In genomic region chr10:43106256-43107091, GRCh38 we compare ENCODE assay signal across 18 cellular contexts. TPM values are rescaled to one million over a fixed set of nuclear protein-coding genes. Genes with fewer than 3 reads are reported as not detected.
DNase-seq lines count a peak whose midpoint lies in the region; ATAC-seq and TF ChIP-seq lines count a peak whose summit lies in the region.
"Had no signal": no experiment of that assay in that cellular context is flagged by ENCODE, and none has a peak within 500 bp of the region (broad histone marks: within the 10 kb centered on the region; RNA-seq: fewer than 3 reads in every experiment).

No MANE protein-coding gene starts in this region.

- H3K36me3 Mint-ChIP-seq in CD4-positive, alpha-beta T cell (ENCODE audit: low read depth), result no peaks in the 10 kb centered on the region
- H3K36me3 Mint-ChIP-seq in activated T-helper 1 cell treated with anti-CD3 and anti-CD28 coated beads, Interleukin-12 subunit alpha, Interleukin-12 subunit beta, Interleukin-2, Interleukin-4 antibody, amounts not matched to agents 30 ng/mL and 10 ng/mL and 1 ng/mL, durations not matched to agents 14 hours and 24 hours and 36 hours (ENCODE audit: low read depth), result no peaks in the 10 kb centered on the region
- H3K36me3 Mint-ChIP-seq in natural killer cell (no peaks in the 10 kb centered on the region), MCF 10A (ENCODE audit: insufficient read depth, unreplicated experiment) (no peaks in the 10 kb centered on the region)

- no peak overlapping the region for H3K27ac Mint-ChIP-seq in CD4-positive, alpha-beta T cell
- no peak overlapping the region for H3K27ac Mint-ChIP-seq in activated T-helper 1 cell treated with anti-CD3 and anti-CD28 coated beads, Interleukin-12 subunit alpha, Interleukin-12 subunit beta, Interleukin-2, Interleukin-4 antibody, amounts not matched to agents 30 ng/mL and 10 ng/mL and 1 ng/mL, durations not matched to agents 14 hours and 24 hours and 36 hours
- H3K27ac Mint-ChIP-seq in natural killer cell, result peak overlapping the region in 1 of 2 donors; percentile 72
- no peak overlapping the region for H3K27ac Mint-ChIP-seq in MCF 10A (ENCODE audit: low read depth, unreplicated experiment)
- H3K27ac Mint-ChIP-seq: activated CD4-positive, alpha-beta T cell treated with anti-CD3 and anti-CD28 coated beads for 36 hours; nephron progenitor cell had no signal

- peaks cover 4% of the 10 kb centered on the region for H3K4me1 Mint-ChIP-seq in CD4-positive, alpha-beta T cell (ENCODE audit: low read depth)
- peaks cover 18% of the 10 kb centered on the region for H3K4me1 Mint-ChIP-seq in activated T-helper 1 cell treated with anti-CD3 and anti-CD28 coated beads, Interleukin-12 subunit alpha, Interleukin-12 subunit beta, Interleukin-2, Interleukin-4 antibody, amounts not matched to agents 30 ng/mL and 10 ng/mL and 1 ng/mL, durations not matched to agents 14 hours and 24 hours and 36 hours (ENCODE audit: low read depth)
- H3K4me1 Mint-ChIP-seq in natural killer cell, result peaks cover 0 to 28% of the 10 kb centered on the region in 2 donors
- H3K4me1 Mint-ChIP-seq in MCF 10A (ENCODE audit: insufficient read depth, unreplicated experiment), result no peaks in the 10 kb centered on the region

- peaks cover 19 to 30% (median 24%) of the 10 kb centered on the region in 11 experiments for H3K27me3 ChIP-seq in BLaER1 treated with 17β-estradiol and CSF1 and Interleukin-3, amounts not matched to agents 10 nM and 100 nM
- peaks cover 18% of the 10 kb centered on the region for H3K27me3 ChIP-seq in CD4-positive, alpha-beta T cell (ENCODE audit: control insufficient read depth, insufficient read depth, low read length)
- H3K27me3 ChIP-seq: adrenal gland, gastrocnemius medialis, MG63 had no signal

- no peak for TF ChIP-seq CTCF in CD4-positive, alpha-beta T cell (IDR thresholded peaks at IDR 0.05)
- TF ChIP-seq CTCF in natural killer cell (IDR thresholded peaks at IDR 0.05) (no peak), MCF 10A (IDR thresholded peaks at IDR 0.05; ENCODE audit: unreplicated experiment) (no peak)

- no peaks in the 10 kb centered on the region; a peak in 1 of 22 replicates for H4K20me1 ChIP-seq in BLaER1 treated with 17β-estradiol and CSF1 and Interleukin-3, amounts not matched to agents 10 nM and 100 nM

- CTCF ChIA-PET in CD4-positive, alpha-beta T cell (lab: Charles Lee), result no interaction called here
- CTCF ChIA-PET in MCF 10A (lab: Yijun Ruan, JAX), result interaction anchor here (0.6 to 3.8 kb wide), 15 partner anchors 9 to 678 kb away, joined by 3 to 32 read pairs (median 3); no protein-coding TSS in a partner anchor

- H3K4me2 ChIP-seq in BLaER1 treated with 17β-estradiol and CSF1 and Interleukin-3, amounts not matched to agents 10 nM and 100 nM, result peak overlapping the region; percentile 89 to 99 (median 93); a peak in 21 of 22 replicates

- ATAC-seq in CD4-positive, alpha-beta T cell (ENCODE audit: poor library complexity), result no peak
- ATAC-seq in natural killer cell, result no peak

- POLR2A ChIA-PET in CD4-positive, alpha-beta T cell (lab: Charles Lee), result no interaction called here
- POLR2A ChIA-PET in MCF 10A (lab: Yijun Ruan, JAX), result interaction anchor here (1.4 kb wide), 1 partner anchor 32 kb away, joined by 4 read pairs; the partner anchor contains the start of gene CSGALNACT2

- H3K4me3 Mint-ChIP-seq in CD4-positive, alpha-beta T cell, result peak overlapping the region; percentile 58
- H3K4me3 Mint-ChIP-seq in activated T-helper 1 cell treated with anti-CD3 and anti-CD28 coated beads, Interleukin-12 subunit alpha, Interleukin-12 subunit beta, Interleukin-2, Interleukin-4 antibody, amounts not matched to agents 30 ng/mL and 10 ng/mL and 1 ng/mL, durations not matched to agents 14 hours and 24 hours and 36 hours, result peak overlapping the region; percentile 48
- H3K4me3 Mint-ChIP-seq in natural killer cell (peak overlapping the region; percentile 69), MCF 10A (ENCODE audit: unreplicated experiment) (no peak overlapping the region)
- H3K4me3 Mint-ChIP-seq: activated CD4-positive, alpha-beta T cell treated with anti-CD3 and anti-CD28 coated beads for 36 hours; nephron progenitor cell had no signal

- no peaks in the 10 kb centered on the region for H3K9me3 ChIP-seq in BLaER1 treated with 17β-estradiol and CSF1 and Interleukin-3, amounts not matched to agents 10 nM and 100 nM (replicated peaks in 1 of 11)
- H3K9me3 ChIP-seq in CD4-positive, alpha-beta T cell (ENCODE audit: control insufficient read depth, low read length), result no peaks in the 10 kb centered on the region
- H3K9me3 ChIP-seq: adrenal gland, colonic mucosa, esophagus squamous epithelium, gastrocnemius medialis, left lung, MG63 had no signal

- H3K9me3 Mint-ChIP-seq in CD4-positive, alpha-beta T cell, result no peaks in the 10 kb centered on the region
- H3K9me3 Mint-ChIP-seq in activated T-helper 1 cell treated with anti-CD3 and anti-CD28 coated beads, Interleukin-12 subunit alpha, Interleukin-12 subunit beta, Interleukin-2, Interleukin-4 antibody, amounts not matched to agents 30 ng/mL and 10 ng/mL and 1 ng/mL, durations not matched to agents 14 hours and 24 hours and 36 hours, result no peaks in the 10 kb centered on the region
- H3K9me3 Mint-ChIP-seq in natural killer cell (no peaks in the 10 kb centered on the region), MCF 10A (ENCODE audit: unreplicated experiment) (no peaks in the 10 kb centered on the region)
- H3K9me3 Mint-ChIP-seq: nephron progenitor cell had no signal

- no peak overlapping the region for H3K4me3 ChIP-seq in BLaER1 treated with 17β-estradiol and CSF1 and Interleukin-3, amounts not matched to agents 10 nM and 100 nM
- H3K4me3 ChIP-seq: colonic mucosa, K562 had no signal

- intact Hi-C loops in CD4-positive, alpha-beta T cell (cut with DNase I, micrococcal nuclease), result loop anchor here in 1 of 2 experiments (2.0 to 10.0 kb wide), 2 partner anchors 28 to 552 kb away; no protein-coding TSS in a partner anchor
- intact Hi-C loops in activated T-helper 1 cell treated with anti-CD3 and anti-CD28 coated beads, Interleukin-12 subunit alpha, Interleukin-12 subunit beta, Interleukin-2, Interleukin-4 antibody, amounts not matched to agents 30 ng/mL and 10 ng/mL and 1 ng/mL, durations not matched to agents 14 hours and 24 hours and 36 hours (cut with micrococcal nuclease), result loop anchor here (10.0 kb wide), 1 partner anchor 932 kb away; no protein-coding TSS in a partner anchor
- intact Hi-C loops in natural killer cell (cut with micrococcal nuclease) (no loop called here), MCF 10A (cut with micrococcal nuclease) (no loop called here)

- peaks cover 26% of the 10 kb centered on the region for H3K27me3 Mint-ChIP-seq in CD4-positive, alpha-beta T cell
- H3K27me3 Mint-ChIP-seq in activated T-helper 1 cell treated with anti-CD3 and anti-CD28 coated beads, Interleukin-12 subunit alpha, Interleukin-12 subunit beta, Interleukin-2, Interleukin-4 antibody, amounts not matched to agents 30 ng/mL and 10 ng/mL and 1 ng/mL, durations not matched to agents 14 hours and 24 hours and 36 hours (ENCODE audit: insufficient read depth), result peaks cover 20% of the 10 kb centered on the region
- peaks cover 14% of the 10 kb centered on the region in 2 donors for H3K27me3 Mint-ChIP-seq in natural killer cell (ENCODE audit: low read depth in 2 of 2)
- peaks cover 9% of the 10 kb centered on the region for H3K27me3 Mint-ChIP-seq in MCF 10A (ENCODE audit: insufficient read depth, unreplicated experiment)

- peak overlapping the region in 7 of 11 experiments; percentile 7 to 60 (median 49); a peak in 6 of 22 replicates for H3K27ac ChIP-seq in BLaER1 treated with 17β-estradiol and CSF1 and Interleukin-3, amounts not matched to agents 10 nM and 100 nM
- no peak overlapping the region for H3K27ac ChIP-seq in CD4-positive, alpha-beta T cell (ENCODE audit: low read depth, low read length)
- H3K27ac ChIP-seq: colonic mucosa, gastrocnemius medialis, left lung had no signal

- no TSS peak for BruUV-seq in MCF 10A (replicated peaks; lab: Mats Ljungman, UMichigan)

- H3K9ac ChIP-seq in BLaER1 treated with 17β-estradiol and CSF1 and Interleukin-3, amounts not matched to agents 10 nM and 100 nM, result peak overlapping the region in 4 of 11 experiments; percentile 11 to 66 (median 46); a peak in 6 of 22 replicates

- DNase-seq in CD4-positive, alpha-beta T cell, result no peak
- no peak for DNase-seq in activated T-helper 1 cell treated with anti-CD3 and anti-CD28 coated beads, Interleukin-12 subunit alpha, Interleukin-12 subunit beta, Interleukin-2, Interleukin-4 antibody, amounts not matched to agents 30 ng/mL and 10 ng/mL and 1 ng/mL, durations not matched to agents 14 hours and 24 hours and 36 hours (ENCODE audit: low spot score)
- DNase-seq in natural killer cell (no peak), MCF 10A (ENCODE audit: unreplicated experiment) (no peak), superior temporal gyrus (ENCODE audit: extremely low spot score) (no peak), GF-D8 (lab: John Stamatoyannopoulos, UW) (no peak)
- DNase-seq: colonic mucosa, gastrocnemius medialis, MG63, NCI-H2107, nephron progenitor cell, SIG-M5 had no signal

- H3K4me1 ChIP-seq in BLaER1 treated with 17β-estradiol and CSF1 and Interleukin-3, amounts not matched to agents 10 nM and 100 nM, result peaks cover 47 to 67% (median 57%) of the 10 kb centered on the region in 10 experiments

- H3K36me3 ChIP-seq in BLaER1 treated with 17β-estradiol and CSF1 and Interleukin-3, amounts not matched to agents 10 nM and 100 nM, result no peaks in the 10 kb centered on the region
- H3K36me3 ChIP-seq: adrenal gland, colonic mucosa, esophagus squamous epithelium, gastrocnemius medialis, left lung, MG63 had no signal

RNA-seq across cellular contexts. Expression of gene RET, which starts 29.6 kb away (rescaled TPM):
- total RNA-seq in CD4-positive, alpha-beta T cell, result not detected
- total RNA-seq in activated T-helper 1 cell treated with anti-CD3 and anti-CD28 coated beads, Interleukin-12 subunit alpha, Interleukin-12 subunit beta, Interleukin-2, Interleukin-4 antibody, amounts not matched to agents 30 ng/mL and 10 ng/mL and 1 ng/mL, durations not matched to agents 14 hours and 24 hours and 36 hours, result 0.27 and 0.31 TPM in 2 replicates
- total RNA-seq in natural killer cell, result under 1 TPM in 1 of 3 donors, not detected in 2; 0.16 TPM
- total RNA-seq in MCF 10A (2022), result not detected in 2 replicates

RNA-seq across cellular contexts. Expression of gene CSGALNACT2, which starts 31.8 kb away (rescaled TPM):
- total RNA-seq in CD4-positive, alpha-beta T cell, result 10 to 100 TPM; 59.4 to 60.9 TPM
- 30.3 and 32.0 TPM in 2 replicates for total RNA-seq in activated T-helper 1 cell treated with anti-CD3 and anti-CD28 coated beads, Interleukin-12 subunit alpha, Interleukin-12 subunit beta, Interleukin-2, Interleukin-4 antibody, amounts not matched to agents 30 ng/mL and 10 ng/mL and 1 ng/mL, durations not matched to agents 14 hours and 24 hours and 36 hours
- 10 to 100 TPM; 49.9 to 57.4 (median 52.8) TPM for total RNA-seq in natural killer cell
- 30.0 and 32.8 TPM in 2 replicates for total RNA-seq in MCF 10A (2022)
